Comparison of ENCODE assay signal across 18 cellular contexts in genomic region chr14:45434221-45434620, GRCh38.
A peak's percentile ranks its signal among the peaks of the same experiment; 100 is the strongest.
DNase-seq lines count a peak whose midpoint lies in the region; ATAC-seq and TF ChIP-seq lines count a peak whose summit lies in the region.
"Had no signal": no experiment of that assay in that cellular context is flagged by ENCODE, and none has a peak within 500 bp of the region (broad histone marks: within the 10 kb centered on the region; RNA-seq: fewer than 3 reads in every experiment).

No MANE protein-coding gene starts in this region.

- no peak overlapping the region for H3K27ac ChIP-seq in GM23338 (ENCODE audit: low read depth)
- no peak overlapping the region for H3K27ac ChIP-seq in endodermal cell (ENCODE audit: low read depth, low read length)
- H3K27ac ChIP-seq in trophoblast cell (ENCODE audit: low read depth, low read length) = no peak overlapping the region
- H3K27ac ChIP-seq in caudate nucleus (ENCODE audit: low read depth, low read length) = no peak overlapping the region
- H3K27ac ChIP-seq: 22Rv1; A549; BLaER1 treated with 17β-estradiol and CSF1 and Interleukin-3, amounts not matched to agents 10 nM and 100 nM; C4-2B had no signal

- no peak for DNase-seq in GM23338 (ENCODE audit: low spot score)
- peak; percentile 55 for DNase-seq in endodermal cell
- no peak for DNase-seq in trophoblast cell
- no peak for DNase-seq in caudate nucleus (lab: John Stamatoyannopoulos, UW)
- no peak for DNase-seq in hippocampal formation (lab: John Stamatoyannopoulos, UW)
- no peak for DNase-seq in H4 (ENCODE audit: low spot score)
- DNase-seq: AML-193; Caco-2; Calu3; CD4-positive, alpha-beta T cell; CD8-positive, alpha-beta T cell; DMS79 treated with DMSO at 0.1 percent for 48 hours; GF-D8 had no signal

- H4K91ac ChIP-seq in trophoblast cell (ENCODE audit: low read depth, low read length) = no peak overlapping the region

- H3K27ac Mint-ChIP-seq in GM23338 = no peak overlapping the region
- H3K27ac Mint-ChIP-seq in endodermal cell = no peak overlapping the region
- H3K27ac Mint-ChIP-seq: B cell; CD4-positive, alpha-beta T cell; CD8-positive, alpha-beta T cell had no signal

- H3K9me3 ChIP-seq in endodermal cell (ENCODE audit: control insufficient read depth, low read length) (peaks cover 15% of the 10 kb centered on the region), trophoblast cell (ENCODE audit: insufficient read depth, low read depth, low read length) (no peaks in the 10 kb centered on the region)
- H3K9me3 ChIP-seq: A549; BLaER1 treated with 17β-estradiol and CSF1 and Interleukin-3, amounts not matched to agents 10 nM and 100 nM; Caco-2 had no signal

- H3K23ac ChIP-seq in trophoblast cell (ENCODE audit: low read length) = peak overlapping the region; percentile 69

- H3K14ac ChIP-seq in trophoblast cell (ENCODE audit: low read length) = no peak overlapping the region

- H3K4me1 ChIP-seq in GM23338 (ENCODE audit: insufficient read depth) (peaks cover 3% of the 10 kb centered on the region; the same call in 1 of the 2 replicates), endodermal cell (ENCODE audit: control insufficient read depth, insufficient read depth, low read length) (peaks cover 5% of the 10 kb centered on the region), trophoblast cell (ENCODE audit: control insufficient read depth in 1 of 2, insufficient read depth in 2 of 2, low read length in 2 of 2) (no peaks in the 10 kb centered on the region)
- H3K4me1 ChIP-seq: A549; BLaER1 treated with 17β-estradiol and CSF1 and Interleukin-3, amounts not matched to agents 10 nM and 100 nM; Caco-2 had no signal

- H2BK5ac ChIP-seq in trophoblast cell (ENCODE audit: low read depth, low read length, poor library complexity) = no peak overlapping the region

- no peak for TF ChIP-seq CTCF in GM23338 (conservative IDR thresholded peaks at IDR 0.05; ENCODE audit: low read depth in 2 of 2)
- TF ChIP-seq CTCF in endodermal cell (conservative IDR thresholded peaks at IDR 0.05) = no peak

- ATAC-seq in GM23338 = no peak
- ATAC-seq: A549; CD8-positive, alpha-beta T cell had no signal

- H3K4me2 ChIP-seq in GM23338 = no peak overlapping the region
- no peak overlapping the region for H3K4me2 ChIP-seq in trophoblast cell (ENCODE audit: low read length)
- H3K4me2 ChIP-seq: A549; BLaER1 treated with 17β-estradiol and CSF1 and Interleukin-3, amounts not matched to agents 10 nM and 100 nM had no signal

- H2AFZ ChIP-seq in GM23338 = peak overlapping the region; percentile 12; the same call in 1 of the 2 replicates
- no peak overlapping the region for H2AFZ ChIP-seq in trophoblast cell (ENCODE audit: insufficient read depth, low read length, poor library complexity)

- H4K8ac ChIP-seq in trophoblast cell (ENCODE audit: low read depth, low read length) = no peak overlapping the region

- no peak overlapping the region for H4K12ac ChIP-seq in trophoblast cell (ENCODE audit: low read depth, low read length)

- H3K79me1 ChIP-seq in trophoblast cell (ENCODE audit: low read length) = no peaks in the 10 kb centered on the region

- H3K36me3 ChIP-seq in GM23338 (ENCODE audit: insufficient read depth) (no peaks in the 10 kb centered on the region), endodermal cell (ENCODE audit: control insufficient read depth, insufficient read depth, low read length) (no peaks in the 10 kb centered on the region), trophoblast cell (ENCODE audit: control insufficient read depth in 1 of 2, insufficient read depth in 2 of 2, low read length in 2 of 2) (no peaks in the 10 kb centered on the region)
- H3K36me3 ChIP-seq: BLaER1 treated with 17β-estradiol and CSF1 and Interleukin-3, amounts not matched to agents 10 nM and 100 nM had no signal

- no peak overlapping the region for H2AK5ac ChIP-seq in trophoblast cell (ENCODE audit: low read length)

- no peak overlapping the region for H3K9ac ChIP-seq in endodermal cell (ENCODE audit: extremely low read depth, low read length, poor library complexity, severe bottlenecking)
- H3K9ac ChIP-seq in trophoblast cell (ENCODE audit: low read length) = no peak overlapping the region
- H3K9ac ChIP-seq: BLaER1 treated with 17β-estradiol and CSF1 and Interleukin-3, amounts not matched to agents 10 nM and 100 nM had no signal

- H3K4me3 ChIP-seq in GM23338 (no peak overlapping the region), endodermal cell (ENCODE audit: low read length) (no peak overlapping the region), trophoblast cell (ENCODE audit: low read depth, low read length) (no peak overlapping the region)
- H3K4me3 ChIP-seq: A549; BLaER1 treated with 17β-estradiol and CSF1 and Interleukin-3, amounts not matched to agents 10 nM and 100 nM had no signal

- H3K4ac ChIP-seq in trophoblast cell (ENCODE audit: low read depth, low read length) = no peak overlapping the region

- H3K79me2 ChIP-seq in GM23338 (replicated peaks; ENCODE audit: insufficient read depth) (no peaks in the 10 kb centered on the region), trophoblast cell (ENCODE audit: control insufficient read depth, insufficient read depth, low read length, poor library complexity) (no peaks in the 10 kb centered on the region)

- no peak overlapping the region for H2BK120ac ChIP-seq in trophoblast cell (ENCODE audit: insufficient read depth, low read length, poor library complexity)

- H2BK12ac ChIP-seq in trophoblast cell (ENCODE audit: low read length) = no peak overlapping the region

- H3K9me2 ChIP-seq in GM23338 (ENCODE audit: insufficient read depth) = no peaks in the 10 kb centered on the region

- peaks cover 9% of the 10 kb centered on the region; the same call in 2 of the 3 replicates for H3K4me1 Mint-ChIP-seq in GM23338
- peaks cover 66% of the 10 kb centered on the region for H3K4me1 Mint-ChIP-seq in endodermal cell
- H3K4me1 Mint-ChIP-seq: B cell had no signal

- H3K27me3 Mint-ChIP-seq in GM23338 (ENCODE audit: insufficient read depth, low read depth, poor library complexity) (no peaks in the 10 kb centered on the region), endodermal cell (ENCODE audit: insufficient read depth) (no peaks in the 10 kb centered on the region)
- H3K27me3 Mint-ChIP-seq: B cell had no signal

- no peaks in the 10 kb centered on the region for H3F3A ChIP-seq in GM23338 (replicated peaks; ENCODE audit: low read depth)

- WGBS in endodermal cell (ENCODE audit: insufficient coverage in 1 of 2, insufficient read length in 1 of 2), 2 experiments = 6 to 20% methylated on average over 1 of the region's 1 CpG
- WGBS in trophoblast cell (ENCODE audit: extremely low coverage, insufficient coverage, insufficient read length) = no CpG with 5 or more reads among the region's 1 CpG

- no peak overlapping the region for H3K4me3 Mint-ChIP-seq in GM23338
- peak overlapping the region; percentile 12 for H3K4me3 Mint-ChIP-seq in endodermal cell
- H3K4me3 Mint-ChIP-seq: B cell; CD4-positive, alpha-beta T cell; CD8-positive, alpha-beta T cell had no signal

- H3K36me3 Mint-ChIP-seq in GM23338 (ENCODE audit: low read depth) (no peaks in the 10 kb centered on the region), endodermal cell (ENCODE audit: low read depth) (peaks cover 4% of the 10 kb centered on the region)
- H3K36me3 Mint-ChIP-seq: CD8-positive, alpha-beta T cell had no signal

- H3K9me3 Mint-ChIP-seq in GM23338 (no peaks in the 10 kb centered on the region; the same call in 2 of the 3 replicates), endodermal cell (peaks cover 13% of the 10 kb centered on the region)
- H3K9me3 Mint-ChIP-seq: CD4-positive, alpha-beta T cell had no signal

- H3K27me3 ChIP-seq in GM23338 (ENCODE audit: insufficient read depth) (no peaks in the 10 kb centered on the region), endodermal cell (ENCODE audit: control insufficient read depth, insufficient read depth, low read length, poor library complexity, severe bottlenecking) (no peaks in the 10 kb centered on the region), trophoblast cell (ENCODE audit: insufficient read depth, low read length) (no peaks in the 10 kb centered on the region)
- H3K27me3 ChIP-seq: BLaER1 treated with 17β-estradiol and CSF1 and Interleukin-3, amounts not matched to agents 10 nM and 100 nM had no signal

- no peak overlapping the region for H3K18ac ChIP-seq in trophoblast cell (ENCODE audit: low read length)

- no peaks in the 10 kb centered on the region for H4K20me1 ChIP-seq in GM23338 (replicated peaks; ENCODE audit: insufficient read depth)
- H4K20me1 ChIP-seq: BLaER1 treated with 17β-estradiol and CSF1 and Interleukin-3, amounts not matched to agents 10 nM and 100 nM had no signal

TF ChIP-seq in GM23338, 12 proteins besides CTCF, POLR2A, EP300 and RAD21 (continues in another document):
- TF ChIP-seq EZH2phosphoT487 (IDR thresholded peaks at IDR 0.05; ENCODE audit: unreplicated experiment) = no peak
- TF ChIP-seq JUNB (IDR thresholded peaks at IDR 0.05; ENCODE audit: unreplicated experiment) = no peak
- TF ChIP-seq POLR2AphosphoS5 (IDR thresholded peaks at IDR 0.05; ENCODE audit: low read depth) = no peak
